16 cellular contexts compared by ENCODE assay signal in genomic region chr3:25654576-25654975, GRCh38. TPM values are rescaled to one million over a fixed set of nuclear protein-coding genes. Genes with fewer than 3 reads are reported as not detected.
DNase-seq lines count a peak whose midpoint lies in the region; ATAC-seq and TF ChIP-seq lines count a peak whose summit lies in the region.
"Had no signal": no experiment of that assay in that cellular context is flagged by ENCODE, and none has a peak within 500 bp of the region (broad histone marks: within the 10 kb centered on the region; RNA-seq: fewer than 3 reads in every experiment).

No MANE protein-coding gene starts in this region.

- H3K4me3 ChIP-seq in smooth muscle cell = no peak overlapping the region
- no peak overlapping the region for H3K4me3 ChIP-seq in esophagus squamous epithelium
- H3K4me3 ChIP-seq: MG63 had no signal

- H3K27me3 Mint-ChIP-seq in activated naive CD8-positive, alpha-beta T cell = no peaks in the 10 kb centered on the region
- no peaks in the 10 kb centered on the region for H3K27me3 Mint-ChIP-seq in activated naive CD8-positive, alpha-beta T cell treated with anti-CD3 and anti-CD28 coated beads for 36 hours
- no peaks in the 10 kb centered on the region for H3K27me3 Mint-ChIP-seq in T-helper 17 cell
- H3K27me3 Mint-ChIP-seq in glutamatergic neuron (ENCODE audit: unreplicated experiment) = peaks cover 2% of the 10 kb centered on the region

- H3K9me3 Mint-ChIP-seq in activated naive CD8-positive, alpha-beta T cell (ENCODE audit: low read depth) = peaks cover under 1% of the 10 kb centered on the region
- peaks cover 7% of the 10 kb centered on the region for H3K9me3 Mint-ChIP-seq in activated naive CD8-positive, alpha-beta T cell treated with anti-CD3 and anti-CD28 coated beads for 36 hours
- H3K9me3 Mint-ChIP-seq in glutamatergic neuron (ENCODE audit: unreplicated experiment) = no peaks in the 10 kb centered on the region

- peaks cover 98% of the 10 kb centered on the region for H3K79me2 ChIP-seq in smooth muscle cell (ENCODE audit: low read depth)

- no peak overlapping the region for H3K9ac ChIP-seq in smooth muscle cell (ENCODE audit: low read depth)
- H3K9ac ChIP-seq: KMS-11 had no signal

- peak overlapping the region; percentile 5 for H3K4me2 ChIP-seq in smooth muscle cell

- H3K27me3 ChIP-seq in smooth muscle cell (ENCODE audit: low read depth) = no peaks in the 10 kb centered on the region
- no peaks in the 10 kb centered on the region for H3K27me3 ChIP-seq in esophagus squamous epithelium
- H3K27me3 ChIP-seq: MG63 had no signal

- H3K27ac ChIP-seq in smooth muscle cell (ENCODE audit: low read depth) (no peak overlapping the region), esophagus squamous epithelium (no peak overlapping the region)
- H3K27ac ChIP-seq: KMS-11 had no signal

- no peaks in the 10 kb centered on the region for H3K36me3 ChIP-seq in smooth muscle cell (ENCODE audit: low read depth)
- no peaks in the 10 kb centered on the region for H3K36me3 ChIP-seq in esophagus squamous epithelium
- H3K36me3 ChIP-seq: MG63 had no signal

- H3K27ac Mint-ChIP-seq in activated naive CD8-positive, alpha-beta T cell = peak overlapping the region; percentile 25
- no peak overlapping the region for H3K27ac Mint-ChIP-seq in activated naive CD8-positive, alpha-beta T cell treated with anti-CD3 and anti-CD28 coated beads for 36 hours
- no peak overlapping the region for H3K27ac Mint-ChIP-seq in T-helper 17 cell
- H3K27ac Mint-ChIP-seq in glutamatergic neuron (ENCODE audit: unreplicated experiment) = peak overlapping the region; percentile 41

- peak overlapping the region; percentile 56 for H3K4me3 Mint-ChIP-seq in activated naive CD8-positive, alpha-beta T cell
- H3K4me3 Mint-ChIP-seq in activated naive CD8-positive, alpha-beta T cell treated with anti-CD3 and anti-CD28 coated beads for 36 hours = no peak overlapping the region
- H3K4me3 Mint-ChIP-seq in T-helper 17 cell = peak overlapping the region; percentile 78
- no peak overlapping the region for H3K4me3 Mint-ChIP-seq in glutamatergic neuron (ENCODE audit: unreplicated experiment)

- TF ChIP-seq POLR2A in esophagus squamous epithelium (IDR thresholded peaks at IDR 0.05) = no peak

- peaks cover 10% of the 10 kb centered on the region for H3K36me3 Mint-ChIP-seq in activated naive CD8-positive, alpha-beta T cell
- H3K36me3 Mint-ChIP-seq in activated naive CD8-positive, alpha-beta T cell treated with anti-CD3 and anti-CD28 coated beads for 36 hours = peaks cover 28% of the 10 kb centered on the region
- H3K36me3 Mint-ChIP-seq in T-helper 17 cell (ENCODE audit: low read depth) (peaks cover 3% of the 10 kb centered on the region), glutamatergic neuron (ENCODE audit: unreplicated experiment) (peaks cover 7% of the 10 kb centered on the region)

- TF ChIP-seq CTCF in glutamatergic neuron (IDR thresholded peaks at IDR 0.05; ENCODE audit: partially characterized antibody, unreplicated experiment) (no peak), smooth muscle cell (IDR thresholded peaks at IDR 0.05; ENCODE audit: borderline replicate concordance, insufficient read depth, poor library complexity, severe bottlenecking) (no peak), esophagus squamous epithelium (IDR thresholded peaks at IDR 0.05) (no peak)

- no peak for DNase-seq in activated naive CD8-positive, alpha-beta T cell treated with anti-CD3 and anti-CD28 coated beads for 36 hours
- DNase-seq in T-helper 17 cell (no peak), glutamatergic neuron (no peak), smooth muscle cell (lab: John Stamatoyannopoulos, UW; ENCODE audit: unreplicated experiment) (no peak), esophagus squamous epithelium (lab: John Stamatoyannopoulos, UW) (no peak), globus pallidus (ENCODE audit: low spot score) (no peak)
- no peak for DNase-seq in effector CD4-positive, alpha-beta T cell
- DNase-seq: MG63, NCI-H1092 treated with DMSO at 0.1 percent for 48 hours, NCI-H187, NCI-H446, NCI-H774 had no signal

- H2AFZ ChIP-seq in smooth muscle cell (ENCODE audit: low read depth) = no peak overlapping the region

- peaks cover 83% of the 10 kb centered on the region for H4K20me1 ChIP-seq in smooth muscle cell (ENCODE audit: low read depth)

- intact Hi-C loops in esophagus squamous epithelium (cut with DNase I) = no loop called here

- no peak for ATAC-seq in T-helper 17 cell
- ATAC-seq: Panc1, Right ventricle myocardium inferior had no signal

- no peaks in the 10 kb centered on the region for H3F3A ChIP-seq in smooth muscle cell (ENCODE audit: low read depth)

- H3K9me3 ChIP-seq in T-helper 17 cell (ENCODE audit: control insufficient read depth, low read length, poor library complexity, severe bottlenecking) (peaks cover 8% of the 10 kb centered on the region), smooth muscle cell (replicated peaks; ENCODE audit: low read depth) (peaks cover 7% of the 10 kb centered on the region), esophagus squamous epithelium (peaks cover 0 to 10% (median 0%) of the 10 kb centered on the region in 3 donors)
- H3K9me3 ChIP-seq: MG63 had no signal

- H3K4me1 ChIP-seq in smooth muscle cell (ENCODE audit: low read depth) = no peaks in the 10 kb centered on the region
- H3K4me1 ChIP-seq in esophagus squamous epithelium = peaks cover 0 to 74% (median 5%) of the 10 kb centered on the region in 3 donors

- peaks cover 77% of the 10 kb centered on the region for H3K4me1 Mint-ChIP-seq in activated naive CD8-positive, alpha-beta T cell (ENCODE audit: low read depth)
- peaks cover 66% of the 10 kb centered on the region for H3K4me1 Mint-ChIP-seq in activated naive CD8-positive, alpha-beta T cell treated with anti-CD3 and anti-CD28 coated beads for 36 hours
- H3K4me1 Mint-ChIP-seq in T-helper 17 cell = peaks cover 53% of the 10 kb centered on the region
- peaks cover 28% of the 10 kb centered on the region for H3K4me1 Mint-ChIP-seq in glutamatergic neuron (ENCODE audit: low read depth, unreplicated experiment)

RNA-seq across cellular contexts. Expression of gene TOP2B, which starts 10.1 kb away (rescaled TPM):
- total RNA-seq in activated naive CD8-positive, alpha-beta T cell treated with anti-CD3 and anti-CD28 coated beads for 36 hours = 100 to 1,000 TPM; 128 to 130 TPM
- 100 to 1,000 TPM in 1 of 2 donors, 10 to 100 TPM in 1; 91.8 to 113 TPM for total RNA-seq in T-helper 17 cell
- total RNA-seq in glutamatergic neuron (ENCODE audit: unreplicated experiment) = 250 TPM
- 132 and 135 TPM in 2 replicates for total RNA-seq in smooth muscle cell
- polyA plus RNA-seq in smooth muscle cell = 60.3 and 70.2 TPM in 2 replicates
- total RNA-seq in esophagus squamous epithelium = 10 to 100 TPM; 47.6 to 89.8 (median 67.4) TPM

Comparison
In these comparisons a context has a peak if more than half of its experiments do, and no peak if none do; other contexts are left out.
1. H3K27ac Mint-ChIP-seq: peak in activated naive CD8-positive, alpha-beta T cell (single experiment) and glutamatergic neuron (single experiment); none in activated naive CD8-positive, alpha-beta T cell treated with anti-CD3 and anti-CD28 coated beads for 36 hours (single experiment) and T-helper 17 cell (single experiment).
2. H3K4me3 Mint-ChIP-seq: peak in activated naive CD8-positive, alpha-beta T cell (single experiment) and T-helper 17 cell (single experiment); none in activated naive CD8-positive, alpha-beta T cell treated with anti-CD3 and anti-CD28 coated beads for 36 hours (single experiment) and glutamatergic neuron (single experiment).